In the genomic region with DNA sequence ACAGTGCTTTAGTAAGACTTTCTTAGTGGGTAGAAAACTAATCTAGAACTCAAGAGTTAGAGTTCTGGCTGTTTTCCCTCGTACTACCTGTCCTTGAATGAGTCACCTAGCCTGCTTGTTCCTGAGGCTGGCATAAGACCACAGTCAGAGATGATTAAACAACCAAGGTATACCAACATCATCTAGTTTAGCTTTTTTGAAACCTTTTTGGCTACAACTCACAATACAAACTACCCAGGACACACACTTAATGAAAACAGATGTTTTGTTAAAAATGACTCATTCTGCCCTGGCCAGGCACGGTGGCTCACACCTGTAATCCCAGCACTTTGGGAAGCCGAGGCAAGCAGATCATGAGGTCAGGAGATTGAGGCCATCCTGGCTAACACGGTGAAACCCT, we compare ENCODE assay signal across 32 cellular contexts. TPM values are rescaled to one million over a fixed set of nuclear protein-coding genes. Genes with fewer than 3 reads are reported as not detected.
A peak's percentile ranks its signal among the peaks of the same experiment; 100 is the strongest.
DNase-seq lines count a peak whose midpoint lies in the region; ATAC-seq, FAIRE-seq and TF ChIP-seq lines count a peak whose summit lies in the region.
"Had no signal": no experiment of that assay in that cellular context is flagged by ENCODE, and none has a peak within 500 bp of the region (broad histone marks: within the 10 kb centered on the region; RNA-seq: fewer than 3 reads in every experiment).

No MANE protein-coding gene starts in this region.

- H3F3A ChIP-seq in PC-3 (ENCODE audit: low read length, unreplicated experiment) = peaks cover 3% of the 10 kb centered on the region

- H3K27ac ChIP-seq in CD4-positive, alpha-beta T cell (ENCODE audit: low read depth, low read length) = no peak overlapping the region
- H3K27ac ChIP-seq in PC-3 (ENCODE audit: low read length) = peak overlapping the region; percentile 57
- H3K27ac ChIP-seq in pancreas = peak overlapping the region; percentile 20 to 80 (median 62)
- no peak overlapping the region for H3K27ac ChIP-seq in sigmoid colon
- H3K27ac ChIP-seq: ascending aorta, coronary artery, esophagus muscularis mucosa, HL-60, ovary, SJSA1, suprapubic skin, VCaP had no signal

- no peak overlapping the region for H3K9ac ChIP-seq in PC-3 (ENCODE audit: low read length)

- H4K20me1 ChIP-seq in PC-3 (ENCODE audit: low read length) = no peaks in the 10 kb centered on the region

- peak overlapping the region; percentile 16 for H3K4me3 Mint-ChIP-seq in CD4-positive, alpha-beta T cell
- no peak overlapping the region for H3K4me3 Mint-ChIP-seq in activated CD8-positive, alpha-beta memory T cell treated with anti-CD3 and anti-CD28 coated beads, Interleukin-2, amount 10 ng/mL, durations not matched to agents 7 days and 5 days
- H3K4me3 Mint-ChIP-seq: activated CD4-positive, alpha-beta T cell treated with anti-CD3 and anti-CD28 coated beads for 36 hours; activated T-cell treated with anti-CD3 and anti-CD28 coated beads, Interleukin-2, amount 50 U/mL, for 4 hours; neural crest cell had no signal

- H3K27me3 ChIP-seq in CD4-positive, alpha-beta T cell (ENCODE audit: control insufficient read depth, insufficient read depth, low read length) = no peaks in the 10 kb centered on the region
- H3K27me3 ChIP-seq in PC-3 (ENCODE audit: low read length) (no peaks in the 10 kb centered on the region), pancreas (no peaks in the 10 kb centered on the region), sigmoid colon (no peaks in the 10 kb centered on the region)
- H3K27me3 ChIP-seq: ascending aorta, esophagus muscularis mucosa, ovary, SJSA1, suprapubic skin had no signal

- no peaks in the 10 kb centered on the region; the same call in 1 of the 2 replicates for H3K36me3 ChIP-seq in PC-3 (ENCODE audit: low read depth, low read length)
- peaks cover 0 to 15% (median 13%) of the 10 kb centered on the region in 3 donors for H3K36me3 ChIP-seq in pancreas
- H3K36me3 ChIP-seq in sigmoid colon = peaks cover 0 to 37% (median 11%) of the 10 kb centered on the region in 4 donors
- H3K36me3 ChIP-seq: ovary had no signal

- H3K9me2 ChIP-seq in PC-3 (replicated peaks; ENCODE audit: low read length) = no peaks in the 10 kb centered on the region

- DNase-seq in CD4-positive, alpha-beta T cell = no peak
- DNase-seq in PC-3 (peak; percentile 85), epithelial cell of proximal tubule (ENCODE audit: low read depth) (peak; percentile 22), pancreas (peak in 4 of 6 donors; percentile 48 to 64 (median 62)), NCI-H1048 (lab: John Stamatoyannopoulos, UW) (no peak), sigmoid colon (no peak)
- DNase-seq in activated CD8-positive, alpha-beta memory T cell treated with anti-CD3 and anti-CD28 coated beads, Interleukin-2, amount 10 ng/mL, durations not matched to agents 7 days and 5 days = no peak
- DNase-seq: activated CD4-positive, alpha-beta T cell treated with anti-CD3 and anti-CD28 coated beads for 36 hours; activated T-cell treated with anti-CD3 and anti-CD28 coated beads, Interleukin-2, amount 50 U/mL, for 4 hours; caudate nucleus; effector memory CD4-positive, alpha-beta T cell; foreskin melanocyte; KG1; left cardiac atrium; NCI-H1436 treated with DMSO at 0.1 percent for 48 hours; NCI-H2107; NCI-H774; ovary; small intestine; stimulated activated naive CD4-positive, alpha-beta T cell; T-helper 9 cell had no signal

- H3K9me3 Mint-ChIP-seq in CD4-positive, alpha-beta T cell = no peaks in the 10 kb centered on the region
- H3K9me3 Mint-ChIP-seq in activated CD8-positive, alpha-beta memory T cell treated with anti-CD3 and anti-CD28 coated beads, Interleukin-2, amount 10 ng/mL, durations not matched to agents 7 days and 5 days (ENCODE audit: low read depth) = no peaks in the 10 kb centered on the region
- H3K9me3 Mint-ChIP-seq: activated T-cell treated with anti-CD3 and anti-CD28 coated beads, Interleukin-2, amount 50 U/mL, for 4 hours; neural crest cell had no signal

- no TSS peak for BruUV-seq in PC-3 (replicated peaks; lab: Mats Ljungman, UMichigan)

- WGBS in pancreas, 2 donors = 13 to 25% methylated on average over 4 of the region's 4 CpGs
- 82 to 87% methylated on average over 4 of the region's 4 CpGs for WGBS in sigmoid colon, 2 donors

- peaks cover 49% of the 10 kb centered on the region for H3K4me1 Mint-ChIP-seq in CD4-positive, alpha-beta T cell (ENCODE audit: low read depth)
- peaks cover 33% of the 10 kb centered on the region for H3K4me1 Mint-ChIP-seq in activated CD8-positive, alpha-beta memory T cell treated with anti-CD3 and anti-CD28 coated beads, Interleukin-2, amount 10 ng/mL, durations not matched to agents 7 days and 5 days

- TF ChIP-seq EP300 in sigmoid colon (IDR thresholded peaks at IDR 0.05) = no peak

- H3K36me3 Mint-ChIP-seq in CD4-positive, alpha-beta T cell (ENCODE audit: low read depth) = peaks cover 58% of the 10 kb centered on the region
- H3K36me3 Mint-ChIP-seq in activated CD8-positive, alpha-beta memory T cell treated with anti-CD3 and anti-CD28 coated beads, Interleukin-2, amount 10 ng/mL, durations not matched to agents 7 days and 5 days = peaks cover 39% of the 10 kb centered on the region

- H2AFZ ChIP-seq in PC-3 (ENCODE audit: low read length) = no peak overlapping the region

- TF ChIP-seq CTCF in CD4-positive, alpha-beta T cell (IDR thresholded peaks at IDR 0.05) = no peak
- no peak for TF ChIP-seq CTCF in PC-3 (conservative IDR thresholded peaks at IDR 0.05; ENCODE audit: low read depth, low read length)
- TF ChIP-seq CTCF in epithelial cell of proximal tubule (conservative IDR thresholded peaks at IDR 0.05; ENCODE audit: low read depth, low read length) = no peak
- TF ChIP-seq CTCF in pancreas (IDR thresholded peaks at IDR 0.05) = no peak
- no peak for TF ChIP-seq CTCF in sigmoid colon (IDR thresholded peaks at IDR 0.05)

- no peak for ATAC-seq in CD4-positive, alpha-beta T cell (ENCODE audit: poor library complexity)
- ATAC-seq in PC-3 (peak; percentile 60), pancreas (peak; percentile 57 to 70 (median 64))
- no peak for ATAC-seq in activated CD8-positive, alpha-beta memory T cell treated with anti-CD3 and anti-CD28 coated beads, Interleukin-2, amount 10 ng/mL, durations not matched to agents 7 days and 5 days
- ATAC-seq: activated CD4-positive, alpha-beta T cell treated with anti-CD3 and anti-CD28 coated beads for 36 hours; activated T-cell treated with anti-CD3 and anti-CD28 coated beads, Interleukin-2, amount 50 U/mL, for 4 hours; left cardiac atrium had no signal

- no peak for FAIRE-seq in pancreas (lab: Jason Lieb, UNC)
- FAIRE-seq: GM12892, H54, small intestine, urothelium cell line had no signal

- intact Hi-C loops in CD4-positive, alpha-beta T cell (cut with DNase I, micrococcal nuclease) = loop anchor here in 1 of 2 experiments (5.0 to 10.0 kb wide), 2 partner anchors 302 to 1720 kb away; partner anchors contain the start of genes ATP11B and VPS8
- intact Hi-C loops in PC-3 (cut with micrococcal nuclease) (loop anchor here (5.0 kb wide), 1 partner anchor 127 kb away; no protein-coding TSS in a partner anchor), pancreas (cut with DNase I) (no loop called here), sigmoid colon (cut with DNase I) (loop anchor here (5.0 kb wide), 1 partner anchor 112 kb away; the partner anchor contains the start of gene DCUN1D1)

- CTCF ChIA-PET in CD4-positive, alpha-beta T cell (lab: Charles Lee) = no interaction called here
- CTCF ChIA-PET in PC-3 (lab: Charles Lee) = no interaction called here
- CTCF ChIA-PET in activated CD8-positive, alpha-beta memory T cell treated with anti-CD3 and anti-CD28 coated beads, Interleukin-2, amount 10 ng/mL, durations not matched to agents 7 days and 5 days (lab: Charles Lee) = interaction anchor here (1.9 to 2.1 kb wide), 2 partner anchors 9 to 288 kb away, joined by 4 to 5 read pairs; no protein-coding TSS in a partner anchor

- H3K27me3 Mint-ChIP-seq in CD4-positive, alpha-beta T cell = no peaks in the 10 kb centered on the region
- H3K27me3 Mint-ChIP-seq in activated CD8-positive, alpha-beta memory T cell treated with anti-CD3 and anti-CD28 coated beads, Interleukin-2, amount 10 ng/mL, durations not matched to agents 7 days and 5 days = no peaks in the 10 kb centered on the region
- H3K27me3 Mint-ChIP-seq: activated CD4-positive, alpha-beta T cell treated with anti-CD3 and anti-CD28 coated beads for 36 hours had no signal

- TF ChIP-seq POLR2A in sigmoid colon (IDR thresholded peaks at IDR 0.05) = no peak

- H3K9me3 ChIP-seq in CD4-positive, alpha-beta T cell (ENCODE audit: control insufficient read depth, low read length) = no peaks in the 10 kb centered on the region
- H3K9me3 ChIP-seq in PC-3 (ENCODE audit: low read length) (no peaks in the 10 kb centered on the region), pancreas (no peaks in the 10 kb centered on the region), sigmoid colon (no peaks in the 10 kb centered on the region)
- H3K9me3 ChIP-seq: ascending aorta, esophagus muscularis mucosa, ovary, SJSA1, suprapubic skin had no signal

- peaks cover 20% of the 10 kb centered on the region for H3K79me2 ChIP-seq in PC-3 (ENCODE audit: low read length)

- H3K4me3 ChIP-seq in PC-3 (ENCODE audit: low read length) = no peak overlapping the region
- H3K4me3 ChIP-seq in epithelial cell of proximal tubule (ENCODE audit: low read depth, low read length) = no peak overlapping the region
- H3K4me3 ChIP-seq in pancreas = no peak overlapping the region
- no peak overlapping the region for H3K4me3 ChIP-seq in sigmoid colon
- H3K4me3 ChIP-seq: ascending aorta, coronary artery, esophagus muscularis mucosa, ovary, SJSA1, suprapubic skin had no signal

- POLR2A ChIA-PET in CD4-positive, alpha-beta T cell (lab: Charles Lee) = no interaction called here
- POLR2A ChIA-PET in PC-3 (lab: Charles Lee; ENCODE audit: unreplicated experiment) = no interaction called here

- no peak overlapping the region for H3K27ac Mint-ChIP-seq in CD4-positive, alpha-beta T cell
- no peak overlapping the region for H3K27ac Mint-ChIP-seq in activated CD8-positive, alpha-beta memory T cell treated with anti-CD3 and anti-CD28 coated beads, Interleukin-2, amount 10 ng/mL, durations not matched to agents 7 days and 5 days
- H3K27ac Mint-ChIP-seq: activated CD4-positive, alpha-beta T cell treated with anti-CD3 and anti-CD28 coated beads for 36 hours had no signal

- H3K4me2 ChIP-seq in PC-3 (ENCODE audit: low read length) = peak overlapping the region; percentile 49; the same call in 1 of the 2 replicates

- H3K4me1 ChIP-seq in PC-3 (ENCODE audit: insufficient read depth, low read length) = peaks cover 23% of the 10 kb centered on the region
- H3K4me1 ChIP-seq in pancreas = peaks cover 21 to 35% (median 25%) of the 10 kb centered on the region in 3 donors
- H3K4me1 ChIP-seq in sigmoid colon = peaks cover 0 to 15% (median 11%) of the 10 kb centered on the region in 4 donors

RNA-seq across cellular contexts. Expression of gene MCCC1, which starts 4.6 kb away (rescaled TPM):
- 10 to 100 TPM; 16.4 to 16.7 TPM for total RNA-seq in CD4-positive, alpha-beta T cell
- 18.5 and 26.3 TPM in 2 replicates for total RNA-seq in PC-3 (2014; rRNA removed)
- total RNA-seq in epithelial cell of proximal tubule = 12.0 and 26.0 TPM in 2 replicates
- total RNA-seq in pancreas = 10 to 100 TPM; 25.3 to 57.0 (median 39.0) TPM
- polyA plus RNA-seq in pancreas = 10 to 100 TPM; 40.5 to 81.9 TPM
- total RNA-seq in activated CD8-positive, alpha-beta memory T cell treated with anti-CD3 and anti-CD28 coated beads, Interleukin-2, amount 10 ng/mL, durations not matched to agents 7 days and 5 days = 10 to 100 TPM; 30.8 to 44.7 TPM
- 10 to 100 TPM; 19.7 to 28.2 (median 21.5) TPM for total RNA-seq in sigmoid colon
- polyA plus RNA-seq in sigmoid colon = 10 to 100 TPM; 18.0 to 26.8 (median 21.4) TPM

Comparison
In these comparisons a context has a peak if more than half of its experiments do, and no peak if none do; other contexts are left out.
1. ATAC-seq: peak in PC-3 (single experiment) and pancreas (4 of 4); none in CD4-positive, alpha-beta T cell (single experiment) and activated CD8-positive, alpha-beta memory T cell treated with anti-CD3 and anti-CD28 coated beads, Interleukin-2, amount 10 ng/mL, durations not matched to agents 7 days and 5 days (single experiment).
2. DNase-seq: peak in PC-3 (single experiment), epithelial cell of proximal tubule (single experiment) and pancreas (4 of 6); none in CD4-positive, alpha-beta T cell (0 of 10), activated CD8-positive, alpha-beta memory T cell treated with anti-CD3 and anti-CD28 coated beads, Interleukin-2, amount 10 ng/mL, durations not matched to agents 7 days and 5 days (single experiment), NCI-H1048 (single experiment) and sigmoid colon (single experiment).
3. H3K27ac ChIP-seq: peak in PC-3 (single experiment) and pancreas (4 of 4); none in CD4-positive, alpha-beta T cell (single experiment) and sigmoid colon (0 of 4).
4. intact Hi-C loops: an anchor here in PC-3 (5.0 kb wide) and sigmoid colon (5.0 kb wide); none called in pancreas.